37 cellular contexts compared by ENCODE assay signal in the genomic region with DNA sequence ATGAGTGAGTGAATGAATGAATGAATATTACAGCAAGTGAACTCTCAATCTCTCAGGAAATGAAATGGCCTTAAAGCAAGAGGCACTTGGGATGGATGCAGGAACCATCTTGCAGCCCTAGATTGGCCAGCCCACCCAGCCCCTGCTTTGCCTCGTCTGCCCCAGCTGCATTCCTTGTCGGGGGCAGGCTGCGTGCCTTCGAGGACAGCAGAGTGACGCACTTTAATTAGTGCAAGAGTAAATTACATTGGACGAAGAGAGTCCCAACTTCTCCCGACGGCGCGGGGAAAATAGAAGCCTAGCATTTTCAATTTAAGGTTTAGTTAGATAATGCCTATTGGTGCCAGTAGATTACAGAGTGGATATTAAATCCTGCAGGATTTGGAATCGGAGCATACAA. TPM values are rescaled to one million over a fixed set of nuclear protein-coding genes. Genes with fewer than 3 reads are reported as not detected.
"Had no signal": no experiment of that assay in that cellular context is flagged by ENCODE, and none has a peak within 500 bp of the region (broad histone marks: within the 10 kb centered on the region; RNA-seq: fewer than 3 reads in every experiment).

No MANE protein-coding gene starts in this region.

- H3K4me1 Mint-ChIP-seq: activated CD4-positive, alpha-beta memory T cell treated with anti-CD3 and anti-CD28 coated beads, Interleukin-2, amount 10 ng/mL, durations not matched to agents 7 days and 5 days; activated CD4-positive, alpha-beta T cell treated with anti-CD3 and anti-CD28 coated beads for 36 hours; activated CD4-positive, alpha-beta T cell treated with anti-CD3 and anti-CD28 coated beads, Interleukin-2, amount 10 ng/mL, durations not matched to agents 7 days and 5 days; activated CD8-positive, alpha-beta memory T cell treated with anti-CD3 and anti-CD28 coated beads, Interleukin-2, amount 10 ng/mL, durations not matched to agents 7 days and 5 days; activated naive CD8-positive, alpha-beta T cell treated with anti-CD3 and anti-CD28 coated beads for 36 hours; activated T-helper 17 cell treated with anti-CD3 and anti-CD28 coated beads, Interleukin-2, amount 50 U/mL, for 72 hours had no signal

- H3K27ac ChIP-seq: adrenal gland, body of pancreas, brain microvascular endothelial cell, breast epithelium, VCaP had no signal

- H3K9me3 Mint-ChIP-seq: activated CD4-positive, alpha-beta memory T cell treated with anti-CD3 and anti-CD28 coated beads, Interleukin-2, amount 10 ng/mL, durations not matched to agents 7 days and 5 days; activated CD4-positive, alpha-beta T cell treated with anti-CD3 and anti-CD28 coated beads, Interleukin-2, amount 10 ng/mL, durations not matched to agents 7 days and 5 days; activated naive CD4-positive, alpha-beta T cell treated with anti-CD3 and anti-CD28 coated beads for 36 hours; activated naive CD4-positive, alpha-beta T cell treated with anti-CD3 and anti-CD28 coated beads, Interleukin-2, amount 50 U/mL, for 72 hours; activated naive CD8-positive, alpha-beta T cell treated with anti-CD3 and anti-CD28 coated beads for 36 hours; activated T-cell treated with anti-CD3 and anti-CD28 coated beads, Interleukin-2, amount 50 U/mL, for 24 hours; activated T-helper 17 cell treated with anti-CD3 and anti-CD28 coated beads, Interleukin-2, amount 50 U/mL, for 72 hours; T-helper 1 cell treated with Interleukin-12 subunit alpha and Interleukin-12 subunit beta and Interleukin-4 antibody, amounts not matched to agents 30 μg/mL and 1 μg/mL, for 36 hours; T-helper 2 cell treated with Interferon-gamma antibody and Interleukin-4, amounts not matched to agents 5 μg/mL and 100 μg/mL, for 36 hours; WTC11 had no signal

- H3K4me3 Mint-ChIP-seq: activated CD4-positive, alpha-beta memory T cell treated with anti-CD3 and anti-CD28 coated beads, Interleukin-2, amount 10 ng/mL, durations not matched to agents 7 days and 5 days; activated CD4-positive, alpha-beta T cell treated with anti-CD3 and anti-CD28 coated beads for 36 hours; activated CD4-positive, alpha-beta T cell treated with anti-CD3 and anti-CD28 coated beads, Interleukin-2, amount 10 ng/mL, durations not matched to agents 7 days and 5 days; activated CD8-positive, alpha-beta memory T cell treated with anti-CD3 and anti-CD28 coated beads, Interleukin-2, amount 10 ng/mL, durations not matched to agents 7 days and 5 days; activated CD8-positive, alpha-beta T cell treated with anti-CD3 and anti-CD28 coated beads, Interleukin-2, amount 10 ng/mL, durations not matched to agents 7 days and 5 days; activated naive CD4-positive, alpha-beta T cell treated with anti-CD3 and anti-CD28 coated beads for 36 hours; activated naive CD8-positive, alpha-beta T cell treated with anti-CD3 and anti-CD28 coated beads for 36 hours; activated T-cell treated with anti-CD3 and anti-CD28 coated beads, Interleukin-2, amount 50 U/mL, for 24 hours; activated T-helper 17 cell treated with anti-CD3 and anti-CD28 coated beads, Interleukin-2, amount 50 U/mL, for 72 hours; T-helper 1 cell treated with Interleukin-12 subunit alpha and Interleukin-12 subunit beta and Interleukin-4 antibody, amounts not matched to agents 30 μg/mL and 1 μg/mL, for 36 hours; T-helper 2 cell treated with Interferon-gamma antibody and Interleukin-4, amounts not matched to agents 5 μg/mL and 100 μg/mL, for 36 hours; WTC11 had no signal

- H3K27me3 ChIP-seq: body of pancreas, breast epithelium had no signal

- H3K9me3 ChIP-seq: adrenal gland, body of pancreas, breast epithelium had no signal

- H3K4me3 ChIP-seq: adrenal gland, body of pancreas, breast epithelium had no signal

- ATAC-seq: activated CD4-positive, alpha-beta T cell treated with anti-CD3 and anti-CD28 coated beads for 36 hours; activated CD4-positive, CD25-positive, alpha-beta regulatory T cell treated with anti-CD3 and anti-CD28 coated beads, Interleukin-2, amount 50 U/mL, for 24 hours; activated CD8-positive, alpha-beta memory T cell treated with anti-CD3 and anti-CD28 coated beads, Interleukin-2, amount 10 ng/mL, durations not matched to agents 7 days and 5 days; activated CD8-positive, alpha-beta T cell treated with anti-CD3 and anti-CD28 coated beads, Interleukin-2, amount 10 ng/mL, durations not matched to agents 7 days and 5 days; activated naive CD4-positive, alpha-beta T cell treated with anti-CD3 and anti-CD28 coated beads, Interleukin-2, amount 50 U/mL, for 72 hours; activated T-helper 17 cell treated with anti-CD3 and anti-CD28 coated beads, Interleukin-2, amount 50 U/mL, for 72 hours; body of pancreas; WTC11 had no signal

- H3K27ac Mint-ChIP-seq: activated CD4-positive, alpha-beta memory T cell treated with anti-CD3 and anti-CD28 coated beads, Interleukin-2, amount 10 ng/mL, durations not matched to agents 7 days and 5 days; activated CD4-positive, alpha-beta T cell treated with anti-CD3 and anti-CD28 coated beads for 36 hours; activated CD4-positive, alpha-beta T cell treated with anti-CD3 and anti-CD28 coated beads, Interleukin-2, amount 10 ng/mL, durations not matched to agents 7 days and 5 days; activated CD8-positive, alpha-beta memory T cell treated with anti-CD3 and anti-CD28 coated beads, Interleukin-2, amount 10 ng/mL, durations not matched to agents 7 days and 5 days; activated CD8-positive, alpha-beta T cell treated with anti-CD3 and anti-CD28 coated beads, Interleukin-2, amount 10 ng/mL, durations not matched to agents 7 days and 5 days; activated naive CD4-positive, alpha-beta T cell treated with anti-CD3 and anti-CD28 coated beads for 36 hours; activated naive CD4-positive, alpha-beta T cell treated with anti-CD3 and anti-CD28 coated beads, Interleukin-2, amount 50 U/mL, for 72 hours; activated naive CD8-positive, alpha-beta T cell treated with anti-CD3 and anti-CD28 coated beads for 36 hours; activated T-cell treated with anti-CD3 and anti-CD28 coated beads, Interleukin-2, amount 50 U/mL, for 24 hours; activated T-helper 17 cell treated with anti-CD3 and anti-CD28 coated beads, Interleukin-2, amount 50 U/mL, for 72 hours; T-helper 1 cell treated with Interleukin-12 subunit alpha and Interleukin-12 subunit beta and Interleukin-4 antibody, amounts not matched to agents 30 μg/mL and 1 μg/mL, for 36 hours; T-helper 2 cell treated with Interferon-gamma antibody and Interleukin-4, amounts not matched to agents 5 μg/mL and 100 μg/mL, for 36 hours; WTC11 had no signal

- H3K36me3 Mint-ChIP-seq: activated CD8-positive, alpha-beta memory T cell treated with anti-CD3 and anti-CD28 coated beads, Interleukin-2, amount 10 ng/mL, durations not matched to agents 7 days and 5 days; activated naive CD4-positive, alpha-beta T cell treated with anti-CD3 and anti-CD28 coated beads, Interleukin-2, amount 50 U/mL, for 72 hours; activated naive CD8-positive, alpha-beta T cell treated with anti-CD3 and anti-CD28 coated beads for 36 hours; WTC11 had no signal

- H3K4me1 ChIP-seq: adrenal gland, body of pancreas, breast epithelium had no signal

- DNase-seq: activated CD4-positive, alpha-beta memory T cell treated with anti-CD3 and anti-CD28 coated beads, Interleukin-2, amount 10 ng/mL, durations not matched to agents 7 days and 5 days; activated CD4-positive, alpha-beta T cell treated with anti-CD3 and anti-CD28 coated beads for 1 hour; activated CD4-positive, alpha-beta T cell treated with anti-CD3 and anti-CD28 coated beads for 36 hours; activated CD4-positive, alpha-beta T cell treated with anti-CD3 and anti-CD28 coated beads for 48 hours; activated CD4-positive, alpha-beta T cell treated with anti-CD3 and anti-CD28 coated beads, Interleukin-2, amount 10 ng/mL, durations not matched to agents 7 days and 5 days; activated CD4-positive, alpha-beta T cell treated with anti-CD3 and anti-CD28 coated beads, Interleukin-2, amount 50 U/mL, for 48 hours; activated CD4-positive, CD25-positive, alpha-beta regulatory T cell; activated CD8-positive, alpha-beta memory T cell treated with anti-CD3 and anti-CD28 coated beads for 24 hours; activated CD8-positive, alpha-beta memory T cell treated with anti-CD3 and anti-CD28 coated beads, Interleukin-2, amount 10 ng/mL, durations not matched to agents 7 days and 5 days; activated CD8-positive, alpha-beta memory T cell treated with anti-CD3 and anti-CD28 coated beads, Interleukin-2, amount 50 U/mL, for 48 hours; activated CD8-positive, alpha-beta T cell treated with anti-CD3 and anti-CD28 coated beads, Interleukin-2, amount 10 ng/mL, durations not matched to agents 7 days and 5 days; activated effector memory CD4-positive, alpha-beta T cell treated with anti-CD3 and anti-CD28 coated beads, Interleukin-2, amount 50 U/mL, for 16 hours; activated gamma-delta T cell treated with Interleukin-2 at 50 U/mL for 16 hours; activated naive CD4-positive, alpha-beta T cell; activated naive CD4-positive, alpha-beta T cell treated with anti-CD3 and anti-CD28 coated beads for 36 hours; activated naive CD4-positive, alpha-beta T cell treated with anti-CD3 and anti-CD28 coated beads, Interleukin-2, amount 50 U/mL, for 16 hours; activated naive CD8-positive, alpha-beta T cell treated with anti-CD3 and anti-CD28 coated beads for 36 hours; activated T-cell treated with anti-CD3 and anti-CD28 coated beads, Interleukin-2, amount 50 U/mL, for 24 hours; activated T-cell treated with anti-CD3 and anti-CD28 coated beads, Interleukin-2, amount 50 U/mL, for 48 hours; adrenal gland; amniotic stem cell; aorta; body of pancreas; brain microvascular endothelial cell; central memory CD4-positive, alpha-beta T cell; T-helper 1 cell; T-helper 2 cell; T-helper 9 cell had no signal

- H3K36me3 ChIP-seq: adrenal gland, brain microvascular endothelial cell, breast epithelium had no signal

RNA-seq across cellular contexts. Expression of a gene that starts 33.9 kb away (rescaled TPM):
- total RNA-seq: activated CD4-positive, alpha-beta memory T cell treated with anti-CD3 and anti-CD28 coated beads, Interleukin-2, amount 10 ng/mL, durations not matched to agents 7 days and 5 days; activated CD4-positive, alpha-beta T cell treated with anti-CD3 and anti-CD28 coated beads for 36 hours; activated CD4-positive, alpha-beta T cell treated with anti-CD3 and anti-CD28 coated beads, Interleukin-2, amount 10 ng/mL, durations not matched to agents 7 days and 5 days; activated CD8-positive, alpha-beta memory T cell treated with anti-CD3 and anti-CD28 coated beads, Interleukin-2, amount 10 ng/mL, durations not matched to agents 7 days and 5 days; activated CD8-positive, alpha-beta T cell treated with anti-CD3 and anti-CD28 coated beads, Interleukin-2, amount 10 ng/mL, durations not matched to agents 7 days and 5 days; activated naive CD4-positive, alpha-beta T cell treated with anti-CD3 and anti-CD28 coated beads for 36 hours; activated naive CD4-positive, alpha-beta T cell treated with anti-CD3 and anti-CD28 coated beads, Interleukin-2, amount 50 U/mL, for 72 hours; activated naive CD8-positive, alpha-beta T cell treated with anti-CD3 and anti-CD28 coated beads for 36 hours; activated T-helper 17 cell treated with anti-CD3 and anti-CD28 coated beads, Interleukin-2, amount 50 U/mL, for 72 hours; cardiac septum had no signal
